Comparison of ENCODE assay signal across 18 cellular contexts in the genomic region with DNA sequence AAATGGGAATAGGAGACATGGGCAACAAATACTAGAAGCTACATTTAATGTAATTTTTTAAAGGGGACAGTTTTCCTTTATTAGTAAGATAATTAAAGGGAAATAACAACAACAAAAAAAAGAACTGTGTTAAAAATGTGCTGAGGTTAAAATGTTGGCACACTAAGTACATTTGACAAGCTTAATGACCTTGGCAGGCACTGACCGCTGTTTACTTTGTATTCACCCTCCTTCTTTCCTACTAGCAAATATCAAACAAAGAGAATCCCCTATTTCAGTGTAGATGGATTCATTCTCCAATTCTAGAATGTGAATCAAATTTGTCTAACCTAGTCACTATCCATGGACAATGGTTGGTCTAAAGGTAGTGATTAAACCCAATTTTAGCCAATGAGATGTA.
DNase-seq lines count a peak whose midpoint lies in the region; ATAC-seq lines count a peak whose summit lies in the region.
"Had no signal": no experiment of that assay in that cellular context is flagged by ENCODE, and none has a peak within 500 bp of the region (broad histone marks: within the 10 kb centered on the region; RNA-seq: fewer than 3 reads in every experiment).

No MANE protein-coding gene starts in this region.

- ATAC-seq in left lobe of liver (peak; percentile 67), GM19397 (IDR thresholded peaks at IDR 0.05; ENCODE audit: unreplicated experiment) (no peak)
- ATAC-seq: PC-3 had no signal

- peak; percentile 33 for DNase-seq in DMS153 (lab: John Stamatoyannopoulos, UW)
- peak; percentile 30 to 35 for DNase-seq in NCI-H1930 (lab: John Stamatoyannopoulos, UW)
- peak; percentile 81 for DNase-seq in NCI-H748 treated with DMSO at 0.1 percent for 48 hours (lab: John Stamatoyannopoulos, UW)
- DNase-seq in left lobe of liver (ENCODE audit: low spot score) = no peak
- DNase-seq in SK-N-DZ (ENCODE audit: low spot score) = no peak
- DNase-seq in NOMO-1 (lab: John Stamatoyannopoulos, UW; ENCODE audit: unreplicated experiment in 2 of 2) = no peak
- no peak for DNase-seq in foreskin melanocyte
- DNase-seq: CD8-positive, alpha-beta memory T cell; EL; GF-D8; Kasumi-1; NCI-H146; NCI-H2107; NCI-H446 treated with DMSO at 0.1 percent for 48 hours; NCI-H82; PC-3; SK-N-SH had no signal

Comparison
In these comparisons a context has a peak if more than half of its experiments do, and no peak if none do; other contexts are left out.
1. DNase-seq: peak in DMS153 (single experiment), NCI-H1930 (2 of 2) and NCI-H748 treated with DMSO at 0.1 percent for 48 hours (single experiment); none in left lobe of liver (single experiment), SK-N-DZ (single experiment), NOMO-1 (0 of 2) and foreskin melanocyte (single experiment).